ENCODE assay signal across 8 cellular contexts in genomic region chr1:241696815-241697639, GRCh38. TPM values are rescaled to one million over a fixed set of nuclear protein-coding genes. Genes with fewer than 3 reads are reported as not detected.
"Had no signal": no experiment of that assay in that cellular context is flagged by ENCODE, and none has a peak within 500 bp of the region (broad histone marks: within the 10 kb centered on the region; RNA-seq: fewer than 3 reads in every experiment).

No MANE protein-coding gene starts in this region.

- H2AFZ ChIP-seq: GM23338 had no signal

- DNase-seq: H9, HCEC 1CT, KG1 had no signal

- H3K4me2 ChIP-seq: GM23338 had no signal

- ATAC-seq: GM23338, HepG2 had no signal

- H3K27ac ChIP-seq: HL-60 had no signal

- H3K4me3 ChIP-seq: GM23338 had no signal

RNA-seq across cellular contexts. Expression of gene WDR64, which starts 44.9 kb away (rescaled TPM):
- total RNA-seq: GM23338, H1, H9, HepG2, HT1080 had no signal
- polyA plus RNA-seq: GM23338, HepG2 had no signal
